8 cellular contexts compared by ENCODE assay signal in the genomic region with DNA sequence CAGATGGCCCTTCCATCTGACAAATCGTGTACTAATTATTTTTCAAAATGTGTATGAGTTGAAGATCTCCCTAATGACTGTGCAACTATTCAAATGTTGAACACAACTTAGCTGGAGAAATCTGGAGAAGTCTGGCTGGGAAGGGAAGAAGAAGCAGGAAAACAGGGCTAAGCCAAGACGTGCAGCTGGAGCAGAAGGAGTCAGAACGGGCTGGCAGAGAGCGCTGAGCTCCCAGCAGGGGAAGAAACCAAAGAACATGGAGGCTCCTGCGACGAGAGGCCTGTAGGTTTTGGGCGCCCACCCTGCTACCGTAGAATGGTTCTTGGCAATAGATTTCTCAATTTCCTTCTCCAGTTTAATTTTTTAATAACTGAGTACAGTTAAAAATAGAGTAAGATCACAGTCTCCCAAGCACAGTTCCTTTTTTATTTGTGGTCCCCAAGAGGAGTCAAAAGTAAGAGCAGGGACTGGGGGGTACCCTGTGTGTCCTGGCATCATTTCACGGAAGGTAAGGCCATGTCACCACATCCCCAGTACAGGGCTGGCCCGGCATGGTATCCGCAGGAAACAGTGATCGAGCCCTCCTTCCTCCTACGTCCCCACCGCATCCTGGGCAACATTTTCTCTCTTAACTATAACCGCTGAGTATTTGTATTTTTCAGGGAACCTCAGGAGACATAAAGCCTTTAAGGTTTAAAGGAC. TPM values are rescaled to one million over a fixed set of nuclear protein-coding genes. Genes with fewer than 3 reads are reported as not detected.
DNase-seq lines count a peak whose midpoint lies in the region; ATAC-seq, FAIRE-seq and TF ChIP-seq lines count a peak whose summit lies in the region.

No MANE protein-coding gene starts in this region.

- peaks cover 21% of the 10 kb centered on the region for H3K27me3 Mint-ChIP-seq in T-helper 2 cell treated with Interferon-gamma antibody and Interleukin-4, amounts not matched to agents 5 μg/mL and 100 μg/mL, for 36 hours (ENCODE audit: low read depth)

- no peaks in the 10 kb centered on the region for H3K27me3 ChIP-seq in esophagus muscularis mucosa
- H3K27me3 ChIP-seq in rectal smooth muscle tissue (ENCODE audit: control insufficient read depth, insufficient read depth, low read length): no peaks in the 10 kb centered on the region

- 60% methylated on average over 15 of the region's 15 CpGs for WGBS in esophagus muscularis mucosa

- intact Hi-C loops in esophagus muscularis mucosa (cut with DNase I): no loop called here

- no peak for ATAC-seq in HG02763 (IDR thresholded peaks at IDR 0.05; ENCODE audit: unreplicated experiment)

- H3K4me1 Mint-ChIP-seq in T-helper 2 cell treated with Interferon-gamma antibody and Interleukin-4, amounts not matched to agents 5 μg/mL and 100 μg/mL, for 36 hours (ENCODE audit: low read depth): peaks cover 21% of the 10 kb centered on the region

- peak overlapping the region; percentile 66 for H3K27ac Mint-ChIP-seq in T-helper 2 cell treated with Interferon-gamma antibody and Interleukin-4, amounts not matched to agents 5 μg/mL and 100 μg/mL, for 36 hours

- H3K36me3 ChIP-seq in esophagus muscularis mucosa: no peaks in the 10 kb centered on the region
- H3K36me3 ChIP-seq in rectal smooth muscle tissue (ENCODE audit: control insufficient read depth, insufficient read depth, low read length): no peaks in the 10 kb centered on the region

- no peak for TF ChIP-seq EP300 in esophagus muscularis mucosa (IDR thresholded peaks at IDR 0.05)

- H3K9ac ChIP-seq in rectal smooth muscle tissue (ENCODE audit: low read length): no peak overlapping the region

- no peaks in the 10 kb centered on the region for H3K9me3 Mint-ChIP-seq in T-helper 2 cell treated with Interferon-gamma antibody and Interleukin-4, amounts not matched to agents 5 μg/mL and 100 μg/mL, for 36 hours

- H3K9me3 ChIP-seq in esophagus muscularis mucosa: no peaks in the 10 kb centered on the region

- H3K4me3 ChIP-seq in esophagus muscularis mucosa (peak overlapping the region; percentile 49 to 79 (median 64)), rectal smooth muscle tissue (ENCODE audit: low read length) (peak overlapping the region; percentile 71)

- H3K27ac ChIP-seq in esophagus muscularis mucosa (replicated peaks in 1 of 4) (peak overlapping the region; percentile 57 to 80 (median 72)), rectal smooth muscle tissue (ENCODE audit: low read depth, low read length) (peak overlapping the region; percentile 59)

- peak overlapping the region; percentile 64 for H3K4me3 Mint-ChIP-seq in T-helper 2 cell treated with Interferon-gamma antibody and Interleukin-4, amounts not matched to agents 5 μg/mL and 100 μg/mL, for 36 hours

- DNase-seq in GM12891 (ENCODE audit: insufficient read length, low spot score): peak; percentile 31
- DNase-seq in T-helper 2 cell treated with Interferon-gamma antibody and Interleukin-4, amounts not matched to agents 5 μg/mL and 100 μg/mL, for 36 hours (ENCODE audit: low spot score): peak; percentile 47
- no peak for DNase-seq in esophagus muscularis mucosa (ENCODE audit: extremely low spot score)
- no peak for DNase-seq in RCC 7860 (ENCODE audit: low spot score)
- no peak for DNase-seq in GM19240 (ENCODE audit: insufficient read length, low spot score)
- DNase-seq in SIG-M5 (lab: John Stamatoyannopoulos, UW): no peak

- H3K36me3 Mint-ChIP-seq in T-helper 2 cell treated with Interferon-gamma antibody and Interleukin-4, amounts not matched to agents 5 μg/mL and 100 μg/mL, for 36 hours (ENCODE audit: low read depth): no peaks in the 10 kb centered on the region

- FAIRE-seq in GM12891 (lab: Jason Lieb, UNC) (no peak), RCC 7860 (lab: Jason Lieb, UNC) (no peak)

- H3K4me1 ChIP-seq in esophagus muscularis mucosa (peaks cover 9 to 49% (median 36%) of the 10 kb centered on the region in 4 donors), rectal smooth muscle tissue (ENCODE audit: control insufficient read depth, insufficient read depth, low read length) (peaks cover 7% of the 10 kb centered on the region)

- no peak for TF ChIP-seq CTCF in esophagus muscularis mucosa (IDR thresholded peaks at IDR 0.05)

- TF ChIP-seq POLR2A in GM12891 (IDR thresholded peaks at IDR 0.05; ENCODE audit: low read depth, low read length): no peak
- no peak for TF ChIP-seq POLR2A in esophagus muscularis mucosa (IDR thresholded peaks at IDR 0.05; ENCODE audit: low read depth)

TF ChIP-seq in GM12891, 5 proteins besides CTCF, POLR2A, EP300 and RAD21:
- TF ChIP-seq POU2F2 (IDR thresholded peaks at IDR 0.05; ENCODE audit: low read depth, low read length): no peak
TF ChIP-seq in GM12891: peak in this region for 0.

RNA-seq across cellular contexts. Expression of gene LATS2, which starts 13.4 kb away (rescaled TPM):
- 2.2 TPM for polyA plus RNA-seq in GM12891 (2012; ENCODE audit: low read depth, missing spikeins)
- 10 to 100 TPM; 49.8 to 93.8 (median 77.0) TPM for total RNA-seq in esophagus muscularis mucosa

Comparison
In these comparisons a context has a peak if more than half of its experiments do, and no peak if none do; other contexts are left out.
1. DNase-seq: peak in GM12891 (single experiment) and T-helper 2 cell treated with Interferon-gamma antibody and Interleukin-4, amounts not matched to agents 5 μg/mL and 100 μg/mL, for 36 hours (single experiment); none in esophagus muscularis mucosa (single experiment), RCC 7860 (single experiment), GM19240 (single experiment) and SIG-M5 (single experiment).